ENCODE assay signal across 10 cellular contexts in genomic region chr5:139296198-139296597, GRCh38. TPM values are rescaled to one million over a fixed set of nuclear protein-coding genes. Genes with fewer than 3 reads are reported as not detected.
DNase-seq lines count a peak whose midpoint lies in the region; ATAC-seq and TF ChIP-seq lines count a peak whose summit lies in the region.
"Had no signal": no experiment of that assay in that cellular context is flagged by ENCODE, and none has a peak within 500 bp of the region (broad histone marks: within the 10 kb centered on the region; RNA-seq: fewer than 3 reads in every experiment).

No MANE protein-coding gene starts in this region.

- DNase-seq in activated T-cell treated with anti-CD3 and anti-CD28 coated beads, Interleukin-2, amount 50 U/mL, for 72 hours: no peak
- no peak for DNase-seq in activated T-cell treated with anti-CD3 and anti-CD28 coated beads, Interleukin-2, amount 50 U/mL, for 48 hours
- DNase-seq in T-helper 17 cell (no peak), fibroblast of pulmonary artery (ENCODE audit: low read depth) (no peak), left lung (no peak), NK-92 (lab: John Stamatoyannopoulos, UW; ENCODE audit: unreplicated experiment) (no peak), BE2C (no peak)
- DNase-seq: NCI-H2107 had no signal

- ATAC-seq in activated T-cell treated with anti-CD3 and anti-CD28 coated beads, Interleukin-2, amount 50 U/mL, for 72 hours (replicated peaks in 1 of 2): no peak
- ATAC-seq in T-helper 17 cell (no peak), left lung (no peak)
- no peak for ATAC-seq in stimulated activated memory B cell treated with anti-CD40 and anti-IgM and Interleukin-4, amounts not matched to agents 10 μg/mL and 1 μg/mL and 100 μg/mL, for 72 hours

- no peaks in the 10 kb centered on the region for H3K27me3 Mint-ChIP-seq in activated T-cell treated with anti-CD3 and anti-CD28 coated beads, Interleukin-2, amount 50 U/mL, for 72 hours (ENCODE audit: low read depth)
- no peaks in the 10 kb centered on the region for H3K27me3 Mint-ChIP-seq in T-helper 17 cell
- H3K27me3 Mint-ChIP-seq in stimulated activated memory B cell treated with anti-CD40 and anti-IgM and Interleukin-4, amounts not matched to agents 10 μg/mL and 1 μg/mL and 100 μg/mL, for 72 hours: no peaks in the 10 kb centered on the region

- H3K27ac Mint-ChIP-seq in activated T-cell treated with anti-CD3 and anti-CD28 coated beads, Interleukin-2, amount 50 U/mL, for 72 hours: peak overlapping the region; percentile 97
- H3K27ac Mint-ChIP-seq in T-helper 17 cell: peak overlapping the region; percentile 96
- peak overlapping the region; percentile 92 for H3K27ac Mint-ChIP-seq in stimulated activated memory B cell treated with anti-CD40 and anti-IgM and Interleukin-4, amounts not matched to agents 10 μg/mL and 1 μg/mL and 100 μg/mL, for 72 hours

- no peaks in the 10 kb centered on the region for H3K9me3 ChIP-seq in T-helper 17 cell (ENCODE audit: control insufficient read depth, low read length, poor library complexity, severe bottlenecking)
- no peaks in the 10 kb centered on the region for H3K9me3 ChIP-seq in left lung
- H3K9me3 ChIP-seq in BE2C: no peaks in the 10 kb centered on the region

- H3K36me3 ChIP-seq in left lung: no peaks in the 10 kb centered on the region
- H3K36me3 ChIP-seq in BE2C: peaks cover 21% of the 10 kb centered on the region

- H3K27ac ChIP-seq in left lung: no peak overlapping the region

- peak overlapping the region; percentile 96 to 98 for H3K4me3 Mint-ChIP-seq in activated T-cell treated with anti-CD3 and anti-CD28 coated beads, Interleukin-2, amount 50 U/mL, for 72 hours
- peak overlapping the region; percentile 96 for H3K4me3 Mint-ChIP-seq in T-helper 17 cell
- no peak overlapping the region for H3K4me3 Mint-ChIP-seq in stimulated activated memory B cell treated with anti-CD40 and anti-IgM and Interleukin-4, amounts not matched to agents 10 μg/mL and 1 μg/mL and 100 μg/mL, for 72 hours

- TF ChIP-seq CTCF in fibroblast of pulmonary artery (IDR thresholded peaks at IDR 0.05; ENCODE audit: low read length, missing control alignments) (no peak), left lung (IDR thresholded peaks at IDR 0.05) (no peak), BE2C (IDR thresholded peaks at IDR 0.05; ENCODE audit: low read depth, low read length) (no peak)

- H3K36me3 Mint-ChIP-seq in activated T-cell treated with anti-CD3 and anti-CD28 coated beads, Interleukin-2, amount 50 U/mL, for 72 hours (ENCODE audit: insufficient read depth in 2 of 2): peaks cover 11 to 21% of the 10 kb centered on the region in 2 donors
- H3K36me3 Mint-ChIP-seq in T-helper 17 cell (ENCODE audit: low read depth): peaks cover 3% of the 10 kb centered on the region
- peaks cover 30% of the 10 kb centered on the region for H3K36me3 Mint-ChIP-seq in stimulated activated memory B cell treated with anti-CD40 and anti-IgM and Interleukin-4, amounts not matched to agents 10 μg/mL and 1 μg/mL and 100 μg/mL, for 72 hours

- intact Hi-C loops in left lung (cut with DNase I): no loop called here

- H3K4me1 ChIP-seq in left lung: peaks cover 45 to 62% of the 10 kb centered on the region in 2 donors
- no peaks in the 10 kb centered on the region for H3K4me1 ChIP-seq in BE2C

- H3K4me1 Mint-ChIP-seq in activated T-cell treated with anti-CD3 and anti-CD28 coated beads, Interleukin-2, amount 50 U/mL, for 72 hours (ENCODE audit: low read depth): peaks cover 68% of the 10 kb centered on the region
- H3K4me1 Mint-ChIP-seq in T-helper 17 cell: peaks cover 54% of the 10 kb centered on the region
- peaks cover 63% of the 10 kb centered on the region for H3K4me1 Mint-ChIP-seq in stimulated activated memory B cell treated with anti-CD40 and anti-IgM and Interleukin-4, amounts not matched to agents 10 μg/mL and 1 μg/mL and 100 μg/mL, for 72 hours

- no peaks in the 10 kb centered on the region for H3K9me3 Mint-ChIP-seq in activated T-cell treated with anti-CD3 and anti-CD28 coated beads, Interleukin-2, amount 50 U/mL, for 72 hours
- no peaks in the 10 kb centered on the region for H3K9me3 Mint-ChIP-seq in stimulated activated memory B cell treated with anti-CD40 and anti-IgM and Interleukin-4, amounts not matched to agents 10 μg/mL and 1 μg/mL and 100 μg/mL, for 72 hours
- H3K9me3 Mint-ChIP-seq: T-helper 1 cell treated with Interleukin-12 subunit alpha and Interleukin-12 subunit beta and Interleukin-4 antibody, amounts not matched to agents 30 μg/mL and 1 μg/mL, for 36 hours had no signal

- H3K27me3 ChIP-seq in left lung (no peaks in the 10 kb centered on the region), BE2C (no peaks in the 10 kb centered on the region)

- H3K4me3 ChIP-seq in fibroblast of pulmonary artery (replicated peaks; ENCODE audit: low read depth, low read length) (peak overlapping the region; percentile 90), left lung (peak overlapping the region in 1 of 2 donors; percentile 78), BE2C (ENCODE audit: low read depth, low read length) (no peak overlapping the region)

RNA-seq across cellular contexts. Expression of gene MATR3, which starts 2.7 kb away (rescaled TPM):
- total RNA-seq in activated T-cell treated with anti-CD3 and anti-CD28 coated beads, Interleukin-2, amount 50 U/mL, for 72 hours: 100 to 1,000 TPM; 124 to 164 TPM
- 100 to 1,000 TPM; 318 to 325 TPM for total RNA-seq in T-helper 17 cell
- total RNA-seq in left lung: 100 to 1,000 TPM; 171 to 177 TPM
- polyA plus RNA-seq in BE2C (2012; ENCODE audit: insufficient read depth, insufficient read length, low read depth): 178 TPM

RNA-seq across cellular contexts. Expression of gene PAIP2, which starts 45.5 kb away (rescaled TPM):
- total RNA-seq in activated T-cell treated with anti-CD3 and anti-CD28 coated beads, Interleukin-2, amount 50 U/mL, for 72 hours: 100 to 1,000 TPM; 141 to 144 TPM
- total RNA-seq in T-helper 17 cell: 100 to 1,000 TPM; 106 to 123 TPM
- 10 to 100 TPM; 66.8 to 73.9 TPM for total RNA-seq in left lung
- polyA plus RNA-seq in BE2C (2012; ENCODE audit: insufficient read depth, insufficient read length, low read depth): 185 TPM
